In the genomic region with DNA sequence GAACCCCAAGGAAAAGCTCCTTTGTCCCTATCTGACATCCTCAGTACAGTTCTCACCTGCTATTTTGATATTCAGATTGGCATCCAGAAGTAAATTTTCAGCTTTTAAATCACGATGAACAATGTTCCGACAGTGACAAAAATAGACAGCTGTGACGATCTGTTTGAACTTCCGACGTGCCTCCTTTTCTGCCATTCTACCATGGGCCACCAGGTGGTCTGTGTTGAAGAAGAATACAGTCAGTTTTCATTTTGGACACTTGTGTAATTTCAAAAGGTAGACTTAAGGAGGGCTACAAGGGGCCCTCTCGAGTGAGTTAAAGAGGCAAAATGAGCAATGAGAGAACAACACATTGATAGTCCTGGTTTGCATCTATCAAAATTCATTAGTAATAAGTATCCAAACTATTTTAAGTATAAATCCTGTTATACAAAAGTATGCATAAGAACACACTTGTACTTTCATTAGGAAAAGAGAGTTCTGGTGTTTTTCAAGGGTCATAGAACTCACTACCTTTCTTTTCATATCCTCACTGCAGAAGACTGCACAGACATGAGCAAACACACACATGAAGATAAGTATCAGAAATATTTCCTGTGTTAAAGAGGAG, we compare ENCODE assay signal across 8 cellular contexts.
DNase-seq lines count a peak whose midpoint lies in the region; ATAC-seq, FAIRE-seq and TF ChIP-seq lines count a peak whose summit lies in the region.

No MANE protein-coding gene starts in this region.

- H3K27me3 ChIP-seq in SK-N-SH (ENCODE audit: insufficient read depth) (no peaks in the 10 kb centered on the region), bronchial epithelial cell (ENCODE audit: control insufficient read depth, insufficient read depth, low read length) (no peaks in the 10 kb centered on the region)

- no peak overlapping the region for H2AFZ ChIP-seq in SK-N-SH (ENCODE audit: low read depth)

- no peak for DNase-seq in GM13977 (ENCODE audit: low spot score)
- DNase-seq in SK-N-SH: peak; percentile 18
- no peak for DNase-seq in bronchial epithelial cell (ENCODE audit: low read depth)
- DNase-seq in stimulated activated CD4-positive, alpha-beta T cell treated with anti-CD3 and anti-CD28 coated beads, Interleukin-1b, Interleukin-23, amount 100 ng/mL, for 48 hours: peak; percentile 40
- no peak for DNase-seq in MV-4-11 (lab: John Stamatoyannopoulos, UW)
- DNase-seq in superior temporal gyrus (ENCODE audit: extremely low spot score): no peak
- no peak for DNase-seq in NCI-H1092 treated with DMSO at 0.1 percent for 48 hours (lab: John Stamatoyannopoulos, UW)

- H3K4me3 ChIP-seq in SK-N-SH (ENCODE audit: low read depth in 2 of 2, low read length in 1 of 2) (no peak overlapping the region), bronchial epithelial cell (ENCODE audit: low read depth, low read length) (no peak overlapping the region)

- in situ Hi-C loops in GM13977 (cut with MboI; ENCODE audit: low pct_unique_long_range_greater_than_20kb, low sequenced_read_pairs, unreplicated experiment): no loop called here

- no peaks in the 10 kb centered on the region for H3F3A ChIP-seq in SK-N-SH (replicated peaks; ENCODE audit: insufficient read depth)

- ATAC-seq in GM21390 (IDR thresholded peaks at IDR 0.05; ENCODE audit: unreplicated experiment): no peak

- no peaks in the 10 kb centered on the region for H3K9me2 ChIP-seq in SK-N-SH

- no peaks in the 10 kb centered on the region for H3K79me2 ChIP-seq in SK-N-SH (ENCODE audit: insufficient read depth)

- TF ChIP-seq CTCF in GM13977 (IDR thresholded peaks at IDR 0.05; ENCODE audit: extremely low read depth, insufficient read depth, missing control alignments) (peak; percentile 62), SK-N-SH (IDR thresholded peaks at IDR 0.05) (peak; percentile 55), bronchial epithelial cell (IDR thresholded peaks at IDR 0.05; ENCODE audit: insufficient read depth, low read length, severe bottlenecking) (peak; percentile 13)

- no peaks in the 10 kb centered on the region for H3K9me3 ChIP-seq in SK-N-SH

- peak; percentile 34; the same call in 1 of the 2 replicates for TF ChIP-seq RAD21 in SK-N-SH (IDR thresholded peaks at IDR 0.05; ENCODE audit: low read length)

- H3K36me3 ChIP-seq in SK-N-SH (replicated peaks in 1 of 2; ENCODE audit: control insufficient read depth in 1 of 2, insufficient read depth in 2 of 2, low read length in 1 of 2) (peaks cover 10 to 15% of the 10 kb centered on the region in 2 experiments), bronchial epithelial cell (ENCODE audit: control insufficient read depth, insufficient read depth, low read length) (peaks cover 3% of the 10 kb centered on the region)

- H3K27ac ChIP-seq in SK-N-SH (ENCODE audit: low read depth in 2 of 2, low read length in 1 of 2): no peak overlapping the region

- peaks cover 17 to 18% of the 10 kb centered on the region in 2 experiments; a peak in 3 of 4 replicates for H3K4me1 ChIP-seq in SK-N-SH (ENCODE audit: control insufficient read depth in 1 of 2, insufficient read depth in 2 of 2, low read depth in 1 of 2, low read length in 1 of 2)

- TF ChIP-seq EP300 in SK-N-SH (IDR thresholded peaks at IDR 0.05; ENCODE audit: borderline replicate concordance in 1 of 2, low read depth in 1 of 2, low read length in 1 of 2): no peak

- POLR2A ChIA-PET in SK-N-SH (lab: Yijun Ruan, JAX): no interaction called here

- H3K4me2 ChIP-seq in SK-N-SH: no peak overlapping the region

- H4K20me1 ChIP-seq in SK-N-SH (ENCODE audit: insufficient read depth): no peaks in the 10 kb centered on the region

- CTCF ChIA-PET in SK-N-SH (lab: Yijun Ruan, JAX): interaction anchor here (0.8 to 1.5 kb wide), 3 partner anchors 47 to 179 kb away, joined by 3 to 4 read pairs (median 3); partner anchors contain the start of gene SIK3

- WGBS in SK-N-SH (ENCODE audit: low lambda C conversion rate): 96% methylated on average over 6 of the region's 6 CpGs

- no peak for FAIRE-seq in bronchial epithelial cell (lab: Jason Lieb, UNC)

- H3K9ac ChIP-seq in SK-N-SH: no peak overlapping the region

TF ChIP-seq in SK-N-SH, 30 proteins besides CTCF, POLR2A, EP300 and RAD21:
- no peak for TF ChIP-seq FOXJ3 (CRISPR knock-in tag; IDR thresholded peaks at IDR 0.05)
- no peak for TF ChIP-seq ELF1 (IDR thresholded peaks at IDR 0.05)
- TF ChIP-seq, protein P1, sequence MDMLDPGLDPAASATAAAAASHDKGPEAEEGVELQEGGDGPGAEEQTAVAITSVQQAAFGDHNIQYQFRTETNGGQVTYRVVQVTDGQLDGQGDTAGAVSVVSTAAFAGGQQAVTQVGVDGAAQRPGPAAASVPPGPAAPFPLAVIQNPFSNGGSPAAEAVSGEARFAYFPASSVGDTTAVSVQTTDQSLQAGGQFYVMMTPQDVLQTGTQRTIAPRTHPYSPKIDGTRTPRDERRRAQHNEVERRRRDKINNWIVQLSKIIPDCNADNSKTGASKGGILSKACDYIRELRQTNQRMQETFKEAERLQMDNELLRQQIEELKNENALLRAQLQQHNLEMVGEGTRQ (IDR thresholded peaks at IDR 0.05; ENCODE audit: borderline replicate concordance, low read depth, low read length): no peak
- TF ChIP-seq, protein P2, sequence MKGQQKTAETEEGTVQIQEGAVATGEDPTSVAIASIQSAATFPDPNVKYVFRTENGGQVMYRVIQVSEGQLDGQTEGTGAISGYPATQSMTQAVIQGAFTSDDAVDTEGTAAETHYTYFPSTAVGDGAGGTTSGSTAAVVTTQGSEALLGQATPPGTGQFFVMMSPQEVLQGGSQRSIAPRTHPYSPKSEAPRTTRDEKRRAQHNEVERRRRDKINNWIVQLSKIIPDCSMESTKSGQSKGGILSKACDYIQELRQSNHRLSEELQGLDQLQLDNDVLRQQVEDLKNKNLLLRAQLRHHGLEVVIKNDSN (IDR thresholded peaks at IDR 0.05; ENCODE audit: borderline replicate concordance, low read depth): no peak
- TF ChIP-seq NRF1 (IDR thresholded peaks at IDR 0.05; ENCODE audit: low read depth, low read length): no peak
- no peak for TF ChIP-seq RXRA (IDR thresholded peaks at IDR 0.05; ENCODE audit: borderline replicate concordance, low read depth)
- no peak for TF ChIP-seq SIN3A (IDR thresholded peaks at IDR 0.05; ENCODE audit: borderline replicate concordance, low read depth, low read length)
- TF ChIP-seq TCF12 (IDR thresholded peaks at IDR 0.05): no peak
- no peak for TF ChIP-seq CHD2 (IDR thresholded peaks at IDR 0.05; ENCODE audit: low read length, partially characterized antibody)
- TF ChIP-seq, protein P3, sequence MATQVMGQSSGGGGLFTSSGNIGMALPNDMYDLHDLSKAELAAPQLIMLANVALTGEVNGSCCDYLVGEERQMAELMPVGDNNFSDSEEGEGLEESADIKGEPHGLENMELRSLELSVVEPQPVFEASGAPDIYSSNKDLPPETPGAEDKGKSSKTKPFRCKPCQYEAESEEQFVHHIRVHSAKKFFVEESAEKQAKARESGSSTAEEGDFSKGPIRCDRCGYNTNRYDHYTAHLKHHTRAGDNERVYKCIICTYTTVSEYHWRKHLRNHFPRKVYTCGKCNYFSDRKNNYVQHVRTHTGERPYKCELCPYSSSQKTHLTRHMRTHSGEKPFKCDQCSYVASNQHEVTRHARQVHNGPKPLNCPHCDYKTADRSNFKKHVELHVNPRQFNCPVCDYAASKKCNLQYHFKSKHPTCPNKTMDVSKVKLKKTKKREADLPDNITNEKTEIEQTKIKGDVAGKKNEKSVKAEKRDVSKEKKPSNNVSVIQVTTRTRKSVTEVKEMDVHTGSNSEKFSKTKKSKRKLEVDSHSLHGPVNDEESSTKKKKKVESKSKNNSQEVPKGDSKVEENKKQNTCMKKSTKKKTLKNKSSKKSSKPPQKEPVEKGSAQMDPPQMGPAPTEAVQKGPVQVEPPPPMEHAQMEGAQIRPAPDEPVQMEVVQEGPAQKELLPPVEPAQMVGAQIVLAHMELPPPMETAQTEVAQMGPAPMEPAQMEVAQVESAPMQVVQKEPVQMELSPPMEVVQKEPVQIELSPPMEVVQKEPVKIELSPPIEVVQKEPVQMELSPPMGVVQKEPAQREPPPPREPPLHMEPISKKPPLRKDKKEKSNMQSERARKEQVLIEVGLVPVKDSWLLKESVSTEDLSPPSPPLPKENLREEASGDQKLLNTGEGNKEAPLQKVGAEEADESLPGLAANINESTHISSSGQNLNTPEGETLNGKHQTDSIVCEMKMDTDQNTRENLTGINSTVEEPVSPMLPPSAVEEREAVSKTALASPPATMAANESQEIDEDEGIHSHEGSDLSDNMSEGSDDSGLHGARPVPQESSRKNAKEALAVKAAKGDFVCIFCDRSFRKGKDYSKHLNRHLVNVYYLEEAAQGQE (IDR thresholded peaks at IDR 0.05; ENCODE audit: low read depth, low read length): no peak
- no peak for TF ChIP-seq MXI1 (IDR thresholded peaks at IDR 0.05; ENCODE audit: low read depth, low read length)
- TF ChIP-seq GABPA (IDR thresholded peaks at IDR 0.05; ENCODE audit: low read depth): no peak
- no peak for TF ChIP-seq SMC3 (IDR thresholded peaks at IDR 0.05; ENCODE audit: low read depth, low read length)

Comparison
In these comparisons a context has a peak if more than half of its experiments do, and no peak if none do; other contexts are left out.
1. DNase-seq: peak in SK-N-SH (single experiment) and stimulated activated CD4-positive, alpha-beta T cell treated with anti-CD3 and anti-CD28 coated beads, Interleukin-1b, Interleukin-23, amount 100 ng/mL, for 48 hours (single experiment); none in GM13977 (single experiment), bronchial epithelial cell (single experiment), MV-4-11 (single experiment), superior temporal gyrus (single experiment) and NCI-H1092 treated with DMSO at 0.1 percent for 48 hours (single experiment).
2. Peak in every context shown above with its lines, with median percentiles within 50 percentile points of each other: CTCF ChIP-seq.